ENCODE assay signal across 27 cellular contexts in genomic region chr12:115362319-115362976, GRCh38.
DNase-seq lines count a peak whose midpoint lies in the region; ATAC-seq, FAIRE-seq and TF ChIP-seq lines count a peak whose summit lies in the region.
"Had no signal": no experiment of that assay in that cellular context is flagged by ENCODE, and none has a peak within 500 bp of the region (broad histone marks: within the 10 kb centered on the region; RNA-seq: fewer than 3 reads in every experiment).

No MANE protein-coding gene starts in this region.

- BruUV-seq in IMR-90 (replicated peaks; lab: Mats Ljungman, UMichigan) = no TSS peak

- CTCF ChIA-PET in BJ (lab: Yijun Ruan, JAX) (interaction anchor here (0.7 kb wide), 1 partner anchor 737 kb away, joined by 3 read pairs; no protein-coding TSS in a partner anchor), IMR-90 (lab: Yijun Ruan, JAX) (no interaction called here), H1 (lab: Charles Lee; ENCODE audit: partially characterized antibody) (interaction anchor here (0.6 kb wide), 1 partner anchor 564 kb away, joined by 3 read pairs; no protein-coding TSS in a partner anchor)

- H3K4me1 ChIP-seq in IMR-90 (ENCODE audit: control insufficient read depth, insufficient read depth, low read length) (no peaks in the 10 kb centered on the region), H1 (replicated peaks in 1 of 4; ENCODE audit: control insufficient read depth in 3 of 4, insufficient read depth in 4 of 4, low read length in 3 of 4) (no peaks in the 10 kb centered on the region), mesenchymal stem cell (ENCODE audit: control insufficient read depth, insufficient read depth, low read depth, low read length) (no peaks in the 10 kb centered on the region), psoas muscle (no peaks in the 10 kb centered on the region)
- H3K4me1 ChIP-seq: lower lobe of right lung had no signal

- H3K27me3 ChIP-seq in BJ (ENCODE audit: control insufficient read depth, insufficient read depth, low read length) = no peaks in the 10 kb centered on the region
- no peaks in the 10 kb centered on the region for H3K27me3 ChIP-seq in IMR-90 (ENCODE audit: control insufficient read depth, insufficient read depth, low read length)
- H3K27me3 ChIP-seq in H1 (replicated peaks in 1 of 4; ENCODE audit: control insufficient read depth in 3 of 4, extremely low read depth in 1 of 4, insufficient read depth in 3 of 4, low read length in 3 of 4) = no peaks in the 10 kb centered on the region
- H3K27me3 ChIP-seq in mesenchymal stem cell (ENCODE audit: control insufficient read depth in 1 of 2, insufficient read depth in 1 of 2, low read length in 2 of 2) = no peaks in the 10 kb centered on the region
- H3K27me3 ChIP-seq in psoas muscle (ENCODE audit: insufficient read depth in 3 of 3, low read length in 2 of 3) = no peaks in the 10 kb centered on the region

- no peak for DNase-seq in BJ (ENCODE audit: low read depth)
- peak; percentile 28 for DNase-seq in IMR-90
- DNase-seq in H1 (ENCODE audit: low read depth in 1 of 2, low spot score in 2 of 2) = no peak
- no peak for DNase-seq in mesenchymal stem cell
- no peak for DNase-seq in psoas muscle
- no peak for DNase-seq in G401 (ENCODE audit: low spot score)
- DNase-seq: activated naive CD4-positive, alpha-beta T cell; activated T-cell treated with anti-CD3 and anti-CD28 coated beads, Interleukin-2, amount 50 U/mL, for 24 hours; AML-193; amniotic stem cell; DMS79; H7; islet precursor cell; lower lobe of right lung; NCI-H187; NCI-H748 treated with DMSO at 0.1 percent for 48 hours; small intestine; stimulated activated naive CD4-positive, alpha-beta T cell; SW 1271 had no signal

- peak; percentile 39 for TF ChIP-seq CTCF in BJ (IDR thresholded peaks at IDR 0.05; ENCODE audit: insufficient read depth, low read depth, low read length)
- TF ChIP-seq CTCF in IMR-90 (conservative IDR thresholded peaks at IDR 0.05; ENCODE audit: low read depth, low read length) = peak; percentile 28; the same call in 1 of the 2 replicates
- TF ChIP-seq CTCF in H1 (IDR thresholded peaks at IDR 0.05; ENCODE audit: control extremely low read depth in 1 of 3, insufficient read depth in 1 of 3, low read depth in 1 of 3, low read length in 3 of 3) = no peak
- no peak for TF ChIP-seq CTCF in psoas muscle (IDR thresholded peaks at IDR 0.05)

- H3K9me3 ChIP-seq in IMR-90 (ENCODE audit: control insufficient read depth, insufficient read depth, low read length) = no peaks in the 10 kb centered on the region
- H3K9me3 ChIP-seq in H1 (ENCODE audit: insufficient read depth in 2 of 2, low read depth in 1 of 2, low read length in 1 of 2) = peaks cover 0 to 8% of the 10 kb centered on the region in 2 experiments; a peak in 2 of 4 replicates
- H3K9me3 ChIP-seq in mesenchymal stem cell (ENCODE audit: control insufficient read depth, low read length) = no peaks in the 10 kb centered on the region
- H3K9me3 ChIP-seq in psoas muscle = no peaks in the 10 kb centered on the region
- H3K9me3 ChIP-seq: lower lobe of right lung, thoracic aorta had no signal

- no peak overlapping the region for H3K9ac ChIP-seq in IMR-90 (ENCODE audit: low read depth, low read length)
- H3K9ac ChIP-seq in H1 (replicated peaks in 1 of 4; ENCODE audit: extremely low read depth in 1 of 4, low read depth in 3 of 4, low read length in 3 of 4) = no peak overlapping the region
- H3K9ac ChIP-seq in mesenchymal stem cell (ENCODE audit: low read length) = no peak overlapping the region

- H3K23me2 ChIP-seq in H1 (ENCODE audit: low read depth, low read length) = no peaks in the 10 kb centered on the region

- 0 out of 2 replicates have a peak overlapping the region, but pooled peaks have one; percentile 13 for H3K14ac ChIP-seq in IMR-90 (replicated peaks; ENCODE audit: low read depth, low read length)
- H3K14ac ChIP-seq in H1 (ENCODE audit: insufficient read length) = no peak overlapping the region
- H3K14ac ChIP-seq in mesenchymal stem cell (ENCODE audit: low read length in 2 of 2) = no peak overlapping the region

- in situ Hi-C loops in IMR-90 (cut with MboI; ENCODE audit: low sequenced_read_pairs) (no loop called here), G401 (cut with HindIII; ENCODE audit: low sequenced_read_pairs) (no loop called here)

- H3K23ac ChIP-seq in IMR-90 (ENCODE audit: low read depth, low read length) = no peak overlapping the region
- H3K23ac ChIP-seq in H1 (ENCODE audit: insufficient read length) = no peak overlapping the region
- no peak overlapping the region for H3K23ac ChIP-seq in mesenchymal stem cell (ENCODE audit: low read length in 2 of 2)

- H4K8ac ChIP-seq in IMR-90 (ENCODE audit: low read depth in 2 of 2, low read length in 2 of 2) (no peak overlapping the region), H1 (ENCODE audit: extremely low read depth, insufficient read depth, low read length) (no peak overlapping the region), mesenchymal stem cell (ENCODE audit: low read length) (no peak overlapping the region)

- H3K79me1 ChIP-seq in IMR-90 (ENCODE audit: low read depth in 1 of 2, low read length in 2 of 2) (no peaks in the 10 kb centered on the region), H1 (ENCODE audit: low read depth, low read length) (no peaks in the 10 kb centered on the region), mesenchymal stem cell (replicated peaks; ENCODE audit: low read length, poor library complexity, severe bottlenecking) (no peaks in the 10 kb centered on the region)

- H3K18ac ChIP-seq in IMR-90 (ENCODE audit: low read depth, low read length) (no peak overlapping the region), H1 (ENCODE audit: extremely low read depth, low read length) (no peak overlapping the region), mesenchymal stem cell (ENCODE audit: low read depth in 1 of 2, low read length in 2 of 2) (no peak overlapping the region)

- ATAC-seq in IMR-90 (ENCODE audit: low read depth) (no peak), GM18867 (IDR thresholded peaks at IDR 0.05; ENCODE audit: unreplicated experiment) (no peak), GM19023 (IDR thresholded peaks at IDR 0.05; ENCODE audit: unreplicated experiment) (no peak), psoas muscle (no peak)
- ATAC-seq: lower lobe of right lung, Right ventricle myocardium inferior had no signal

- peak; percentile 18; the same call in 1 of the 2 replicates for TF ChIP-seq RAD21 in IMR-90 (IDR thresholded peaks at IDR 0.05; ENCODE audit: low read length)
- peak; percentile 18 to 32; a peak in 3 of 4 replicates for TF ChIP-seq RAD21 in H1 (IDR thresholded peaks at IDR 0.05 in 1 of 2, conservative IDR thresholded peaks at IDR 0.05 in 1 of 2; ENCODE audit: low read depth in 2 of 2, low read length in 2 of 2)

- no peak overlapping the region for H2BK20ac ChIP-seq in IMR-90 (ENCODE audit: low read depth, low read length)
- no peak overlapping the region for H2BK20ac ChIP-seq in H1 (ENCODE audit: low read length)

- no CpG with 5 or more reads among the region's 4 CpGs for WGBS in IMR-90 (ENCODE audit: extremely low coverage in 2 of 2, insufficient read length in 1 of 2), 2 experiments
- whole genome bisulfite sequencing in H1 (ENCODE audit: extremely low coverage in 1 of 2, insufficient coverage in 1 of 2, insufficient read length in 1 of 2, insufficient replicate concordance in 2 of 2, low coverage in 1 of 2, low lambda C conversion rate in 2 of 2, missing lambda C conversion rate in 1 of 2), 2 experiments = 91% methylated on average over 4 of the region's 4 CpGs; no CpG with 5 or more reads in 1 of the 2 experiments
- 94% methylated on average over 3 of the region's 4 CpGs for WGBS in mesenchymal stem cell
- 64 to 68% (median 67%) methylated on average over 4 of the region's 4 CpGs for WGBS in psoas muscle, 3 donors

- H3K79me2 ChIP-seq in H1 (ENCODE audit: control insufficient read depth in 1 of 2, insufficient read depth in 2 of 2, low read length in 2 of 2) = no peaks in the 10 kb centered on the region

- H3K9me1 ChIP-seq in IMR-90 (ENCODE audit: insufficient read depth, low read length) = no peaks in the 10 kb centered on the region

- 0 out of 3 replicates have a peak overlapping the region, but pooled peaks have one; percentile 0 for H2BK15ac ChIP-seq in IMR-90 (ENCODE audit: low read depth, low read length)
- no peak overlapping the region for H2BK15ac ChIP-seq in H1 (ENCODE audit: low read length)
- H2BK15ac ChIP-seq in mesenchymal stem cell (ENCODE audit: low read depth, poor library complexity, severe bottlenecking) = no peak overlapping the region

- H2AK9ac ChIP-seq in IMR-90 (replicated peaks; ENCODE audit: low read depth, low read length, poor library complexity) = no peak overlapping the region

- H4K91ac ChIP-seq in IMR-90 (ENCODE audit: insufficient read depth, low read depth, low read length) (no peak overlapping the region), H1 (replicated peaks; ENCODE audit: insufficient read length, low read length) (no peak overlapping the region), mesenchymal stem cell (ENCODE audit: low read length) (no peak overlapping the region)

- H3K4ac ChIP-seq in IMR-90 (ENCODE audit: low read depth, low read length) = no peak overlapping the region
- no peak overlapping the region for H3K4ac ChIP-seq in H1 (replicated peaks; ENCODE audit: insufficient read length, low read depth, low read length)
- H3K4ac ChIP-seq in mesenchymal stem cell (ENCODE audit: low read depth in 1 of 2, low read length in 2 of 2) = no peak overlapping the region

- H2BK12ac ChIP-seq in H1 (ENCODE audit: low read depth, low read length) (no peak overlapping the region), mesenchymal stem cell (ENCODE audit: low read length in 2 of 2) (no peak overlapping the region)

- H3K4me3 ChIP-seq in BJ (ENCODE audit: low read depth, low read length) (no peak overlapping the region), IMR-90 (ENCODE audit: insufficient read depth, low read depth, low read length) (no peak overlapping the region), H1 (ENCODE audit: extremely low read depth in 1 of 4, insufficient read depth in 2 of 4, low read depth in 3 of 4, low read length in 4 of 4) (no peak overlapping the region), mesenchymal stem cell (ENCODE audit: insufficient read depth in 1 of 2, low read depth in 1 of 2, low read length in 2 of 2) (no peak overlapping the region), psoas muscle (no peak overlapping the region)
- H3K4me3 ChIP-seq: coronary artery, lower lobe of right lung, thoracic aorta had no signal

- H4K20me1 ChIP-seq in IMR-90 (ENCODE audit: insufficient read depth, low read length) = no peaks in the 10 kb centered on the region
- H4K20me1 ChIP-seq in H1 (replicated peaks in 1 of 2; ENCODE audit: control insufficient read depth in 1 of 2, insufficient read depth in 2 of 2, low read length in 2 of 2) = no peaks in the 10 kb centered on the region

- H3K56ac ChIP-seq in IMR-90 (ENCODE audit: extremely low read depth, insufficient read depth, low read length) (no peak overlapping the region; the same call in 1 of the 2 replicates), H1 (replicated peaks; ENCODE audit: insufficient read length, low read depth, low read length) (no peak overlapping the region)

- no peak for FAIRE-seq in H1 (lab: Jason Lieb, UNC)
- FAIRE-seq: bronchial epithelial cell, endometrium, HTR-8/SVneo, small intestine had no signal

- POLR2A ChIA-PET in BJ (lab: Charles Lee) = no interaction called here
- POLR2A ChIA-PET in IMR-90 (lab: Charles Lee; ENCODE audit: unreplicated experiment) = interaction anchor here (1.0 kb wide), 1 partner anchor 9 kb away, joined by 3 read pairs; no protein-coding TSS in a partner anchor
- POLR2A ChIA-PET in H1 (lab: Charles Lee; ENCODE audit: partially characterized antibody) = no interaction called here

- H2BK120ac ChIP-seq in IMR-90 (ENCODE audit: low read depth, low read length) = no peak overlapping the region
- no peak overlapping the region for H2BK120ac ChIP-seq in H1 (replicated peaks; ENCODE audit: low read depth, low read length)
- peak overlapping the region; percentile 19 for H2BK120ac ChIP-seq in mesenchymal stem cell (ENCODE audit: low read depth, low read length)

- TF ChIP-seq EP300 in H1 (IDR thresholded peaks at IDR 0.05; ENCODE audit: borderline replicate concordance in 1 of 2, low read depth in 2 of 2, low read length in 2 of 2) = no peak

- intact Hi-C loops in IMR-90 (cut with micrococcal nuclease) = loop anchor here (5.0 kb wide), 1 partner anchor 390 kb away; no protein-coding TSS in a partner anchor
- intact Hi-C loops in psoas muscle (cut with DNase I) = no loop called here

- H4K5ac ChIP-seq in IMR-90 (ENCODE audit: low read depth, low read length) (no peak overlapping the region), H1 (ENCODE audit: insufficient read length, low read depth, low read length) (no peak overlapping the region)

- TF ChIP-seq POLR2A in IMR-90 (IDR thresholded peaks at IDR 0.05; ENCODE audit: low read depth, low read length) (no peak), H1 (IDR thresholded peaks at IDR 0.05; ENCODE audit: control extremely low read depth in 1 of 2, low read depth in 2 of 2, low read length in 2 of 2) (no peak)

- H3K27ac ChIP-seq in IMR-90 (ENCODE audit: insufficient read depth, low read length) (no peak overlapping the region), H1 (ENCODE audit: low read depth, low read length) (no peak overlapping the region), mesenchymal stem cell (ENCODE audit: low read length, poor library complexity, severe bottlenecking) (no peak overlapping the region), psoas muscle (no peak overlapping the region)
- H3K27ac ChIP-seq: coronary artery, lower lobe of right lung, thoracic aorta had no signal

- no peak overlapping the region for H2BK5ac ChIP-seq in IMR-90 (ENCODE audit: low read depth, low read length, poor library complexity, severe bottlenecking)
- H2BK5ac ChIP-seq in H1 (ENCODE audit: low read depth, low read length) = no peak overlapping the region
- no peak overlapping the region for H2BK5ac ChIP-seq in mesenchymal stem cell (ENCODE audit: low read depth, low read length, poor library complexity, severe bottlenecking)

- H2AK5ac ChIP-seq in IMR-90 (ENCODE audit: low read depth, low read length) (no peak overlapping the region), H1 (ENCODE audit: low read depth, low read length) (no peak overlapping the region), mesenchymal stem cell (ENCODE audit: low read length, severe bottlenecking) (no peak overlapping the region)

- no peaks in the 10 kb centered on the region for H3K36me3 ChIP-seq in BJ (ENCODE audit: control insufficient read depth, insufficient read depth, low read length)
- no peaks in the 10 kb centered on the region for H3K36me3 ChIP-seq in IMR-90 (ENCODE audit: control insufficient read depth, insufficient read depth, low read length)
- H3K36me3 ChIP-seq in H1 (ENCODE audit: control insufficient read depth in 2 of 4, insufficient read depth in 4 of 4, low read length in 3 of 4) = no peaks in the 10 kb centered on the region
- H3K36me3 ChIP-seq in mesenchymal stem cell (ENCODE audit: control insufficient read depth in 1 of 2, insufficient read depth in 2 of 2, low read depth in 1 of 2, low read length in 2 of 2) = no peaks in the 10 kb centered on the region
- H3K36me3 ChIP-seq in psoas muscle (ENCODE audit: insufficient read depth in 1 of 2, low read depth in 1 of 2) = no peaks in the 10 kb centered on the region
- H3K36me3 ChIP-seq: lower lobe of right lung, thoracic aorta had no signal

- dilution Hi-C loops in IMR-90 (cut with HindIII; ENCODE audit: low sequenced_read_pairs, unreplicated experiment) = no loop called here

- H2AFZ ChIP-seq in IMR-90 (replicated peaks; ENCODE audit: low read length, poor library complexity) (no peak overlapping the region), H1 (ENCODE audit: low read length) (no peak overlapping the region), mesenchymal stem cell (ENCODE audit: low read depth, low read length) (no peak overlapping the region)

- H3K4me2 ChIP-seq in IMR-90 (ENCODE audit: low read depth, low read length) (no peak overlapping the region), H1 (ENCODE audit: insufficient read depth in 1 of 2, low read depth in 2 of 2, low read length in 2 of 2) (no peak overlapping the region), mesenchymal stem cell (ENCODE audit: low read length, poor library complexity, severe bottlenecking) (no peak overlapping the region)

Comparison
In these comparisons a context has a peak if more than half of its experiments do, and no peak if none do; other contexts are left out.
1. CTCF ChIP-seq: peak in BJ (single experiment) and IMR-90 (single experiment); none in H1 (0 of 3) and psoas muscle (single experiment).